ENCODE assay signal across 8 cellular contexts in genomic region chr3:129893616-129894070, GRCh38. TPM values are rescaled to one million over a fixed set of nuclear protein-coding genes. Genes with fewer than 3 reads are reported as not detected.
DNase-seq lines count a peak whose midpoint lies in the region; ATAC-seq and TF ChIP-seq lines count a peak whose summit lies in the region.

Gene TMCC1 (minus strand): TSS chr3:129893711.

- H2AFZ ChIP-seq in osteoblast (ENCODE audit: low read length), result peak within 1 kb of the TSS; percentile 95

- H3K36me3 Mint-ChIP-seq in activated naive CD4-positive, alpha-beta T cell treated with anti-CD3 and anti-CD28 coated beads, Interleukin-2, amount 50 U/mL, for 72 hours, result peaks cover 0 to 4% of the 10 kb centered on the region in 2 donors
- no peaks in the 10 kb centered on the region for H3K36me3 Mint-ChIP-seq in glutamatergic neuron (ENCODE audit: unreplicated experiment)

- peak within 1 kb of the TSS; percentile 88 to 93 for H3K27ac Mint-ChIP-seq in activated naive CD4-positive, alpha-beta T cell treated with anti-CD3 and anti-CD28 coated beads, Interleukin-2, amount 50 U/mL, for 72 hours
- H3K27ac Mint-ChIP-seq in glutamatergic neuron (ENCODE audit: unreplicated experiment), result peak within 1 kb of the TSS; percentile 96

- POLR2A ChIA-PET in HEK293 (lab: Yijun Ruan, JAX), result interaction anchor here (0.9 to 1.3 kb wide), 4 partner anchors 8 to 217 kb away, joined by 3 to 4 read pairs (median 3); no protein-coding TSS in a partner anchor

- intact Hi-C loops in testis (cut with DNase I; ENCODE audit: low total_unique reads), result no loop called here

- peak; percentile 94 to 95 for ATAC-seq in activated naive CD4-positive, alpha-beta T cell treated with anti-CD3 and anti-CD28 coated beads, Interleukin-2, amount 50 U/mL, for 72 hours

- CTCF ChIA-PET in HEK293 (lab: Yijun Ruan, JAX), result interaction anchor here (0.6 kb wide), 1 partner anchor 18 kb away, joined by 5 read pairs; no protein-coding TSS in a partner anchor

- H3K4me1 ChIP-seq in HEK293 (ENCODE audit: control insufficient read depth, insufficient read depth, low read length), result peaks cover 11% of the 10 kb centered on the region; the same call in 1 of the 2 replicates
- H3K4me1 ChIP-seq in osteoblast (ENCODE audit: insufficient read depth, low read length), result peaks cover 15% of the 10 kb centered on the region
- H3K4me1 ChIP-seq in testis, result peaks cover 21% of the 10 kb centered on the region

- H3K27me3 ChIP-seq in osteoblast (ENCODE audit: insufficient read depth, low read length) (no peaks in the 10 kb centered on the region), testis (no peaks in the 10 kb centered on the region)

- H3K4me3 ChIP-seq in HEK293 (ENCODE audit: low read depth, low read length), result peak within 1 kb of the TSS; percentile 85
- peak within 1 kb of the TSS; percentile 91 for H3K4me3 ChIP-seq in osteoblast (ENCODE audit: insufficient read depth, low read length)
- peak within 1 kb of the TSS; percentile 89 to 95 for H3K4me3 ChIP-seq in testis

- H3K4me1 Mint-ChIP-seq in glutamatergic neuron (ENCODE audit: low read depth, unreplicated experiment), result peaks cover 13% of the 10 kb centered on the region

- H3K4me2 ChIP-seq in osteoblast (ENCODE audit: insufficient read depth, low read length), result peak within 1 kb of the TSS; percentile 98

- H3K27ac ChIP-seq in HEK293 (ENCODE audit: extremely low read depth, low read depth, low read length), result peak within 1 kb of the TSS; percentile 84
- H3K27ac ChIP-seq in osteoblast (ENCODE audit: low read depth, low read length), result peak within 1 kb of the TSS; percentile 68
- peak within 1 kb of the TSS; percentile 96 for H3K27ac ChIP-seq in testis

- TF ChIP-seq POLR2A in testis (IDR thresholded peaks at IDR 0.05), result no peak

- peaks cover 32% of the 10 kb centered on the region for H3K79me2 ChIP-seq in osteoblast (ENCODE audit: insufficient read depth, low read length)

- no peak for TF ChIP-seq CTCF in HEK293 (tag by site-specific recombination; IDR thresholded peaks at IDR 0.05)
- TF ChIP-seq CTCF in glutamatergic neuron (IDR thresholded peaks at IDR 0.05; ENCODE audit: partially characterized antibody, unreplicated experiment), result no peak
- no peak for TF ChIP-seq CTCF in osteoblast (IDR thresholded peaks at IDR 0.05; ENCODE audit: extremely low read depth, low read depth, low read length)
- no peak for TF ChIP-seq CTCF in testis (IDR thresholded peaks at IDR 0.05)

- H3K9me3 Mint-ChIP-seq in activated naive CD4-positive, alpha-beta T cell treated with anti-CD3 and anti-CD28 coated beads, Interleukin-2, amount 50 U/mL, for 72 hours, result no peaks in the 10 kb centered on the region
- H3K9me3 Mint-ChIP-seq in glutamatergic neuron (ENCODE audit: unreplicated experiment), result peaks cover 8% of the 10 kb centered on the region

- no peaks in the 10 kb centered on the region for H3K36me3 ChIP-seq in HEK293 (ENCODE audit: control insufficient read depth in 2 of 2, insufficient read depth in 1 of 2, low read length in 2 of 2)
- no peaks in the 10 kb centered on the region for H3K36me3 ChIP-seq in osteoblast (ENCODE audit: insufficient read depth, low read length)
- no peaks in the 10 kb centered on the region for H3K36me3 ChIP-seq in testis (ENCODE audit: low read depth, missing control alignments)

- peaks cover 6% of the 10 kb centered on the region for H3K27me3 Mint-ChIP-seq in glutamatergic neuron (ENCODE audit: unreplicated experiment)

- DNase-seq in GM03348 (ENCODE audit: low spot score), result peak; percentile 99
- peak; percentile 72 for DNase-seq in MV-4-11 (lab: John Stamatoyannopoulos, UW)
- DNase-seq in SKM-1 (lab: John Stamatoyannopoulos, UW; ENCODE audit: unreplicated experiment), result peak; percentile 77
- DNase-seq in activated naive CD4-positive, alpha-beta T cell treated with anti-CD3 and anti-CD28 coated beads, Interleukin-2, amount 50 U/mL, for 72 hours (ENCODE audit: low spot score in 2 of 2), result peak; percentile 87 to 89
- DNase-seq in glutamatergic neuron, result peak; percentile 82
- DNase-seq in osteoblast (ENCODE audit: insufficient read length, low spot score, missing footprints), result peak; percentile 99
- DNase-seq in testis, result peak; percentile 88

- WGBS in testis, 2 donors, result 0% methylated on average over 9 to 55 of the region's 58 CpGs

- H3K9me3 ChIP-seq in HEK293 (ENCODE audit: control insufficient read depth, insufficient read depth, low read depth, low read length) (no peaks in the 10 kb centered on the region), osteoblast (ENCODE audit: low read depth, low read length) (no peaks in the 10 kb centered on the region), testis (no peaks in the 10 kb centered on the region)

- peak within 1 kb of the TSS; percentile 93 for H3K4me3 Mint-ChIP-seq in glutamatergic neuron (ENCODE audit: unreplicated experiment)

- peaks cover 26% of the 10 kb centered on the region for H4K20me1 ChIP-seq in osteoblast (ENCODE audit: insufficient read depth, low read length)

TF ChIP-seq in HEK293, 187 proteins besides CTCF, POLR2A, EP300 and RAD21 (continues in another document):
- TF ChIP-seq ZXDB (tag by site-specific recombination; IDR thresholded peaks at IDR 0.05), result 0 out of 2 replicates have a peak, but pooled peaks have one; percentile 29
- TF ChIP-seq ZNF140 (tag by site-specific recombination; IDR thresholded peaks at IDR 0.05), result no peak
- TF ChIP-seq ZNF580 (tag by site-specific recombination; IDR thresholded peaks at IDR 0.05), result 0 out of 2 replicates have a peak, but pooled peaks have one; percentile 16
- no peak for TF ChIP-seq HOXA7 (CRISPR knock-in tag; IDR thresholded peaks at IDR 0.05; ENCODE audit: borderline replicate concordance)
- no peak for TF ChIP-seq HOXD13 (CRISPR knock-in tag; IDR thresholded peaks at IDR 0.05; ENCODE audit: borderline replicate concordance)
- TF ChIP-seq ZNF335 (tag by site-specific recombination; conservative IDR thresholded peaks at IDR 0.05), result peak; percentile 71
- TF ChIP-seq ZBTB6 (tag by site-specific recombination; IDR thresholded peaks at IDR 0.05), result peak; percentile 43; the same call in 1 of the 2 replicates
- no peak for TF ChIP-seq ZNF214 (tag by site-specific recombination; IDR thresholded peaks at IDR 0.05; ENCODE audit: borderline replicate concordance)
- TF ChIP-seq PRDM10 (tag by site-specific recombination; IDR thresholded peaks at IDR 0.05), result peak; percentile 50; the same call in 1 of the 2 replicates
- peak; percentile 55 for TF ChIP-seq SP2 (tag by site-specific recombination; IDR thresholded peaks at IDR 0.05)
- TF ChIP-seq KLF8 (tag by site-specific recombination; IDR thresholded peaks at IDR 0.05), result peak; percentile 54; the same call in 1 of the 2 replicates
- peak; percentile 58 for TF ChIP-seq ZFHX2 (tag by site-specific recombination; conservative IDR thresholded peaks at IDR 0.05)
- no peak for TF ChIP-seq ZFP41 (tag by site-specific recombination; IDR thresholded peaks at IDR 0.05; ENCODE audit: borderline replicate concordance)
- TF ChIP-seq KLF1 (tag by site-specific recombination; IDR thresholded peaks at IDR 0.05), result peak; percentile 22
- 0 out of 2 replicates have a peak, but pooled peaks have one; percentile 13 for TF ChIP-seq KLF10 (tag by site-specific recombination; IDR thresholded peaks at IDR 0.05)
- peak; percentile 69 for TF ChIP-seq KLF9 (tag by site-specific recombination; IDR thresholded peaks at IDR 0.05; ENCODE audit: low read depth)
- TF ChIP-seq ZNF561 (tag by site-specific recombination; IDR thresholded peaks at IDR 0.05; ENCODE audit: borderline replicate concordance), result no peak

RNA-seq across cellular contexts. Expression of gene TMCC1, which starts in this region (rescaled TPM):
- 10 to 100 TPM; 13.4 to 13.6 TPM for total RNA-seq in activated naive CD4-positive, alpha-beta T cell treated with anti-CD3 and anti-CD28 coated beads, Interleukin-2, amount 50 U/mL, for 72 hours
- total RNA-seq in glutamatergic neuron (ENCODE audit: unreplicated experiment) (42.2 TPM), osteoblast (17.4 and 25.0 TPM in 2 replicates), testis (100 to 1,000 TPM in 1 of 2 donors, 10 to 100 TPM in 1; 60.4 to 119 TPM)
- polyA plus RNA-seq in testis (ENCODE audit: insufficient read depth, low read depth, low replicate concordance), result 46.0 TPM

Comparison
In these comparisons a context has a peak if more than half of its experiments do, and no peak if none do; other contexts are left out.
1. Peak in every context shown above with its lines: DNase-seq, ATAC-seq, H3K4me3 ChIP-seq and H3K27ac ChIP-seq.